In genomic region chr4:1711055-1711905, GRCh38 we compare ENCODE assay signal across 8 cellular contexts. TPM values are rescaled to one million over a fixed set of nuclear protein-coding genes. Genes with fewer than 3 reads are reported as not detected.
A peak's percentile ranks its signal among the peaks of the same experiment; 100 is the strongest.
DNase-seq lines count a peak whose midpoint lies in the region; ATAC-seq and TF ChIP-seq lines count a peak whose summit lies in the region.

No MANE protein-coding gene starts in this region.

- peaks cover 70% of the 10 kb centered on the region for H3K4me1 Mint-ChIP-seq in activated B cell treated with CpG ODN at 0.5 μM for 24 hours

- H2AFZ ChIP-seq in ACC112 (ENCODE audit: low read length, unreplicated experiment): peak overlapping the region; percentile 51

- peak overlapping the region; percentile 86 for H3K27ac Mint-ChIP-seq in activated B cell treated with CpG ODN at 0.5 μM for 24 hours

- CTCF ChIA-PET in activated B cell treated with CpG ODN at 0.5 μM for 24 hours (lab: Charles Lee): interaction anchor here (0.7 to 4.2 kb wide), 3 partner anchors 12 to 18 kb away, joined by 3 to 30 read pairs (median 4); no protein-coding TSS in a partner anchor

- intact Hi-C loops in activated B cell treated with CpG ODN at 0.5 μM for 24 hours (cut with micrococcal nuclease) (loop anchor here (10.0 kb wide), 1 partner anchor 1364 kb away; the partner anchor contains the start of genes HTT and HTT-AS), thyroid gland (cut with DNase I) (no loop called here)

- H3K27me3 ChIP-seq in ACC112 (ENCODE audit: insufficient read depth, low read length) (no peaks in the 10 kb centered on the region), thyroid gland (no peaks in the 10 kb centered on the region)

- ATAC-seq in GM18867 (IDR thresholded peaks at IDR 0.05; ENCODE audit: unreplicated experiment): peak; percentile 1
- peak; percentile 5 for ATAC-seq in HG03432 (IDR thresholded peaks at IDR 0.05; ENCODE audit: unreplicated experiment)
- no peak for ATAC-seq in activated B cell treated with CpG ODN at 0.5 μM for 24 hours (ENCODE audit: low read depth)

- H3K27me3 Mint-ChIP-seq in activated B cell treated with CpG ODN at 0.5 μM for 24 hours: no peaks in the 10 kb centered on the region

- TF ChIP-seq POLR2A in erythroblast (IDR thresholded peaks at IDR 0.05; ENCODE audit: low read length) (no peak), thyroid gland (IDR thresholded peaks at IDR 0.05) (no peak)

- H3K9me3 Mint-ChIP-seq in activated B cell treated with CpG ODN at 0.5 μM for 24 hours: no peaks in the 10 kb centered on the region

- DNase-seq in activated B cell treated with CpG ODN at 0.5 μM for 24 hours (no peak), erythroblast (lab: John Stamatoyannopoulos, UW) (peak; percentile 70 to 80), mucosa of gallbladder (ENCODE audit: low spot score) (peak; percentile 69), thyroid gland (peak; percentile 59 to 62), AML-193 (lab: John Stamatoyannopoulos, UW) (no peak)

- H3K36me3 Mint-ChIP-seq in activated B cell treated with CpG ODN at 0.5 μM for 24 hours (ENCODE audit: low read depth): peaks cover 39% of the 10 kb centered on the region

- peak overlapping the region; percentile 100 for H3K4me3 ChIP-seq in ACC112 (ENCODE audit: low read depth, low read length)
- peak overlapping the region; percentile 56 to 97 (median 84) for H3K4me3 ChIP-seq in thyroid gland (replicated peaks in 1 of 3)

- peak overlapping the region; percentile 88 for H3K4me3 Mint-ChIP-seq in activated B cell treated with CpG ODN at 0.5 μM for 24 hours

- H3K27ac ChIP-seq in ACC112 (ENCODE audit: low read depth, low read length) (peak overlapping the region; percentile 97), thyroid gland (peak overlapping the region; percentile 98 to 100 (median 99))

- peaks cover 10% of the 10 kb centered on the region; the same call in 1 of the 2 replicates for H3K36me3 ChIP-seq in ACC112 (ENCODE audit: insufficient read depth, low read length)
- H3K36me3 ChIP-seq in thyroid gland: no peaks in the 10 kb centered on the region

- WGBS in thyroid gland, 2 donors: 16 to 19% methylated on average over 21 to 29 of the region's 61 CpGs

- H3K4me1 ChIP-seq in ACC112 (ENCODE audit: control insufficient read depth, insufficient read depth, low read length, unreplicated experiment) (peaks cover 33% of the 10 kb centered on the region), thyroid gland (peaks cover 21 to 43% of the 10 kb centered on the region in 2 donors)

- peaks cover 71% of the 10 kb centered on the region for H3K79me2 ChIP-seq in ACC112 (ENCODE audit: control insufficient read depth, insufficient read depth, low read length, unreplicated experiment)

- POLR2A ChIA-PET in activated B cell treated with CpG ODN at 0.5 μM for 24 hours (lab: Charles Lee): interaction anchor here (0.7 to 4.2 kb wide), 7 partner anchors 9 to 575 kb away, joined by 3 to 138 read pairs (median 9); partner anchors contain the start of genes NSD2, TACC3, TMEM129 and UVSSA

- H3K9me3 ChIP-seq in thyroid gland: no peaks in the 10 kb centered on the region

- TF ChIP-seq CTCF in activated B cell treated with CpG ODN at 0.5 μM for 24 hours (IDR thresholded peaks at IDR 0.05) (no peak), thyroid gland (IDR thresholded peaks at IDR 0.05) (no peak)

RNA-seq across cellular contexts. Expression of gene SLBP, which starts 0.8 kb away (rescaled TPM):
- total RNA-seq in activated B cell treated with CpG ODN at 0.5 μM for 24 hours (34.0 and 37.8 TPM in 2 replicates), mucosa of gallbladder (26.4 TPM), thyroid gland (10 to 100 TPM; 41.2 to 48.5 (median 43.3) TPM)

RNA-seq across cellular contexts. Expression of gene TMEM129, which starts 9.8 kb away (rescaled TPM):
- total RNA-seq in activated B cell treated with CpG ODN at 0.5 μM for 24 hours (23.6 and 23.7 TPM in 2 replicates), mucosa of gallbladder (60.5 TPM), thyroid gland (100 to 1,000 TPM in 2 of 4 donors, 10 to 100 TPM in 2; 64.8 to 138 (median 106) TPM)

RNA-seq across cellular contexts. Expression of gene TACC3, which starts 10.0 kb away (rescaled TPM):
- total RNA-seq in activated B cell treated with CpG ODN at 0.5 μM for 24 hours (16.1 and 20.5 TPM in 2 replicates), mucosa of gallbladder (16.2 TPM), thyroid gland (10 to 100 TPM in 1 of 4 donors, 1 to 10 TPM in 3; 4.8 to 10.3 (median 5.1) TPM)

RNA-seq across cellular contexts. Expression of gene FAM53A, which starts 27.2 kb away (rescaled TPM):
- total RNA-seq in activated B cell treated with CpG ODN at 0.5 μM for 24 hours (0.81 and 1.2 TPM in 2 replicates), mucosa of gallbladder (1.6 TPM), thyroid gland (10 to 100 TPM; 17.5 to 34.9 (median 21.7) TPM)

Comparison
In these comparisons a context has a peak if more than half of its experiments do, and no peak if none do; other contexts are left out.
1. DNase-seq: peak in erythroblast (2 of 2), mucosa of gallbladder (single experiment) and thyroid gland (2 of 2); none in activated B cell treated with CpG ODN at 0.5 μM for 24 hours (single experiment) and AML-193 (0 of 2).